Comparison of ENCODE assay signal across 1 cellular context in genomic region chr11:65803797-65804492, GRCh38.
TF ChIP-seq lines count a peak whose summit lies in the region.

No MANE protein-coding gene starts in this region.

TF ChIP-seq in HepG2, 621 proteins besides CTCF, POLR2A, EP300 and RAD21:
- TF ChIP-seq AKNA (CRISPR knock-in tag; IDR thresholded peaks at IDR 0.05; ENCODE audit: borderline replicate concordance) (no peak), EZH2 (conservative IDR thresholded peaks at IDR 0.05; ENCODE audit: low read depth, low read length) (peak; percentile 78; the same call in 1 of the 2 replicates)
